ENCODE assay signal across 10 cellular contexts in genomic region chr1:62722796-62723195, GRCh38. TPM values are rescaled to one million over a fixed set of nuclear protein-coding genes. Genes with fewer than 3 reads are reported as not detected.
A peak's percentile ranks its signal among the peaks of the same experiment; 100 is the strongest.
DNase-seq lines count a peak whose midpoint lies in the region; ATAC-seq lines count a peak whose summit lies in the region.
"Had no signal": no experiment of that assay in that cellular context is flagged by ENCODE, and none has a peak within 500 bp of the region (broad histone marks: within the 10 kb centered on the region; RNA-seq: fewer than 3 reads in every experiment).

No MANE protein-coding gene starts in this region.

- no peak overlapping the region for H2BK5ac ChIP-seq in mesendoderm (ENCODE audit: low read length)

- no peaks in the 10 kb centered on the region for H3K79me2 ChIP-seq in mesendoderm (ENCODE audit: control insufficient read depth, insufficient read depth, low read length)

- no peak overlapping the region for H3K56ac ChIP-seq in mesendoderm (ENCODE audit: low read length)

- H3K27ac Mint-ChIP-seq in stimulated activated effector memory CD8-positive, alpha-beta T cell treated with anti-CD3 and anti-CD28 coated beads, Interleukin-12 subunit alpha, Interleukin-12 subunit beta, amount 100 ng/mL, for 72 hours = no peak overlapping the region
- H3K27ac Mint-ChIP-seq: activated CD8-positive, alpha-beta memory T cell treated with anti-CD3 and anti-CD28 coated beads, Interleukin-2, amount 10 ng/mL, durations not matched to agents 7 days and 5 days; T-helper 1 cell treated with Interleukin-12 subunit alpha and Interleukin-12 subunit beta and Interleukin-4 antibody, amounts not matched to agents 30 μg/mL and 1 μg/mL, for 36 hours had no signal

- H2BK15ac ChIP-seq in mesendoderm (replicated peaks; ENCODE audit: low read depth) = no peak overlapping the region

- H3K4me1 ChIP-seq in mesendoderm (ENCODE audit: control insufficient read depth, low read depth, low read length) = no peaks in the 10 kb centered on the region

- no peak overlapping the region for H3K9ac ChIP-seq in mesendoderm (ENCODE audit: low read length)

- H3K4ac ChIP-seq in mesendoderm (ENCODE audit: low read depth, low read length) = no peak overlapping the region

- ATAC-seq in GM18907 (IDR thresholded peaks at IDR 0.05; ENCODE audit: unreplicated experiment) (peak; percentile 78), GM21737 (IDR thresholded peaks at IDR 0.05; ENCODE audit: unreplicated experiment) (peak; percentile 78), HG03432 (IDR thresholded peaks at IDR 0.05; ENCODE audit: unreplicated experiment) (peak; percentile 81)
- ATAC-seq in stimulated activated effector memory CD8-positive, alpha-beta T cell treated with anti-CD3 and anti-CD28 coated beads, Interleukin-12 subunit alpha, Interleukin-12 subunit beta, amount 100 ng/mL, for 72 hours = peak; percentile 36
- ATAC-seq: activated CD8-positive, alpha-beta memory T cell treated with anti-CD3 and anti-CD28 coated beads, Interleukin-2, amount 10 ng/mL, durations not matched to agents 7 days and 5 days had no signal

- DNase-seq in stimulated activated effector memory CD8-positive, alpha-beta T cell treated with anti-CD3 and anti-CD28 coated beads, Interleukin-12 subunit alpha, Interleukin-12 subunit beta, amount 100 ng/mL, for 72 hours (ENCODE audit: low spot score in 2 of 2) = no peak
- DNase-seq in ecto neural progenitor cell (ENCODE audit: low spot score) (no peak), cerebellar cortex (ENCODE audit: low spot score) (no peak), mesendoderm (no peak)
- DNase-seq: activated CD8-positive, alpha-beta memory T cell treated with anti-CD3 and anti-CD28 coated beads, Interleukin-2, amount 10 ng/mL, durations not matched to agents 7 days and 5 days; NCI-H1105 had no signal

- no peak overlapping the region for H3K4me3 Mint-ChIP-seq in stimulated activated effector memory CD8-positive, alpha-beta T cell treated with anti-CD3 and anti-CD28 coated beads, Interleukin-12 subunit alpha, Interleukin-12 subunit beta, amount 100 ng/mL, for 72 hours
- H3K4me3 Mint-ChIP-seq: activated CD8-positive, alpha-beta memory T cell treated with anti-CD3 and anti-CD28 coated beads, Interleukin-2, amount 10 ng/mL, durations not matched to agents 7 days and 5 days; T-helper 1 cell treated with Interleukin-12 subunit alpha and Interleukin-12 subunit beta and Interleukin-4 antibody, amounts not matched to agents 30 μg/mL and 1 μg/mL, for 36 hours had no signal

- H3K36me3 Mint-ChIP-seq in stimulated activated effector memory CD8-positive, alpha-beta T cell treated with anti-CD3 and anti-CD28 coated beads, Interleukin-12 subunit alpha, Interleukin-12 subunit beta, amount 100 ng/mL, for 72 hours = no peaks in the 10 kb centered on the region
- H3K36me3 Mint-ChIP-seq: activated CD8-positive, alpha-beta memory T cell treated with anti-CD3 and anti-CD28 coated beads, Interleukin-2, amount 10 ng/mL, durations not matched to agents 7 days and 5 days had no signal

- H3K23ac ChIP-seq in mesendoderm (ENCODE audit: low read length) = no peak overlapping the region

- H3K4me3 ChIP-seq in mesendoderm (ENCODE audit: low read length) = no peak overlapping the region

- peaks cover 6% of the 10 kb centered on the region for H3K4me1 Mint-ChIP-seq in stimulated activated effector memory CD8-positive, alpha-beta T cell treated with anti-CD3 and anti-CD28 coated beads, Interleukin-12 subunit alpha, Interleukin-12 subunit beta, amount 100 ng/mL, for 72 hours

- H2BK120ac ChIP-seq in mesendoderm (ENCODE audit: low read depth, low read length) = no peak overlapping the region

- no peaks in the 10 kb centered on the region for H3K79me1 ChIP-seq in mesendoderm (ENCODE audit: low read length)

- no peak overlapping the region for H4K5ac ChIP-seq in mesendoderm (ENCODE audit: low read length)

- H3K27me3 ChIP-seq in mesendoderm (ENCODE audit: insufficient read depth, low read length, poor library complexity) = no peaks in the 10 kb centered on the region

- H3K4me2 ChIP-seq in mesendoderm (ENCODE audit: low read length) = no peak overlapping the region

- H4K8ac ChIP-seq in mesendoderm (ENCODE audit: low read depth, low read length) = no peak overlapping the region

- H3K36me3 ChIP-seq in mesendoderm (ENCODE audit: control insufficient read depth, insufficient read depth, low read length) = no peaks in the 10 kb centered on the region

- no peak overlapping the region for H2AK5ac ChIP-seq in mesendoderm (ENCODE audit: low read length)

- no peaks in the 10 kb centered on the region for H3K9me3 Mint-ChIP-seq in stimulated activated effector memory CD8-positive, alpha-beta T cell treated with anti-CD3 and anti-CD28 coated beads, Interleukin-12 subunit alpha, Interleukin-12 subunit beta, amount 100 ng/mL, for 72 hours
- H3K9me3 Mint-ChIP-seq: T-helper 1 cell treated with Interleukin-12 subunit alpha and Interleukin-12 subunit beta and Interleukin-4 antibody, amounts not matched to agents 30 μg/mL and 1 μg/mL, for 36 hours had no signal

- no peak overlapping the region for H3K27ac ChIP-seq in mesendoderm (ENCODE audit: low read depth, low read length)

- no peak overlapping the region for H3K18ac ChIP-seq in mesendoderm (ENCODE audit: low read length)

RNA-seq across cellular contexts. Expression of gene DOCK7, which starts 34.6 kb away (rescaled TPM):
- polyA plus RNA-seq in mesendoderm (2013, experiment 1 of 2) = 20.9 TPM
- 17.9 TPM for polyA plus RNA-seq in mesendoderm (2013, experiment 2 of 2)
